Comparison of ENCODE assay signal across 8 cellular contexts in the genomic region with DNA sequence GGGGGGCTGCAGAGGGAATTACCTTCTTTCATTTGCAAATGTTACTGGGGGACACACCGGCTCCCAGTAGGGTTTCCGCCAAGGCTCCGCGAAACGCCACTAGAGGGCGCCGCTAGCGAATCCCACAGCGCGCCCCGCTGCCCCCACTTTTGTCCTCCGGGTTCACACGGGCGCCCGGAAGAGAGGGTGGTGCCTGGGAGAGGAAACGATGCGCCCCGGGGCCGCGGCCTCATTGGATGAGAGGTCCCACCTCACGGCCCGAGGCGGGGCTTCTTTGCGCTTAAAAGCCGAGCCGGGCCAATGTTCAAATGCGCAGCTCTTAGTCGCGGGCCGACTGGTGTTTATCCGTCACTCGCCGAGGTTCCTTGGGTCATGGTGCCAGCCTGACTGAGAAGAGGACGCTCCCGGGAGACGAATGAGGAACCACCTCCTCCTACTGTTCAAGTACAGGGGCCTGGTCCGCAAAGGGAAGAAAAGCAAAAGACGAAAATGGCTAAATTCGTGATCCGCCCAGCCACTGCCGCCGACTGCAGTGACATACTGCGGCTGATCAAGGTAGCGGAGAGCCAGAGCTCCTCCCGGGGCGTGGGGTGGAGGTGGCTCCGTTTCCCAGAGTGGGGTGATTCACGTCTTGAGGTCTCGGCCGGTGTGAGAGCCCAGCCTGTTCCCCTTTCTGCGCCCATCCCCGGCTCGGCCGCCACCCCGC. TPM values are rescaled to one million over a fixed set of nuclear protein-coding genes. Genes with fewer than 3 reads are reported as not detected.
A peak's percentile ranks its signal among the peaks of the same experiment; 100 is the strongest.
DNase-seq lines count a peak whose midpoint lies in the region; ATAC-seq and TF ChIP-seq lines count a peak whose summit lies in the region.

TSS of gene SAT1 (plus strand) at position 311 of the 706 bp plus-strand sequence. CDS start at position 490, 179 bp downstream.

- H2BK120ac ChIP-seq in trophoblast cell (ENCODE audit: insufficient read depth, low read length, poor library complexity), result peak within 1 kb of the TSS; percentile 51

- H2AK5ac ChIP-seq in trophoblast cell (ENCODE audit: low read length), result no peak within 1 kb of the TSS

- peak within 1 kb of the TSS; percentile 48 for H3K9ac ChIP-seq in trophoblast cell (ENCODE audit: low read length)

- H3K4me1 Mint-ChIP-seq in activated naive CD8-positive, alpha-beta T cell treated with anti-CD3 and anti-CD28 coated beads, Interleukin-2, amount 50 U/mL, for 24 hours, result peaks cover 43% of the 10 kb centered on the region

- H3K4me3 ChIP-seq in GM12875 (ENCODE audit: low read depth, low read length) (peak within 1 kb of the TSS; percentile 58), trophoblast cell (ENCODE audit: low read depth, low read length) (peak within 1 kb of the TSS; percentile 71), transverse colon (peak within 1 kb of the TSS; percentile 48 to 81 (median 76))

- peaks cover 24% of the 10 kb centered on the region for H3K36me3 Mint-ChIP-seq in activated naive CD8-positive, alpha-beta T cell treated with anti-CD3 and anti-CD28 coated beads, Interleukin-2, amount 50 U/mL, for 24 hours (ENCODE audit: low read depth)

- H3K9me3 Mint-ChIP-seq in activated naive CD8-positive, alpha-beta T cell treated with anti-CD3 and anti-CD28 coated beads, Interleukin-2, amount 50 U/mL, for 24 hours, result no peaks in the 10 kb centered on the region

- H3K79me1 ChIP-seq in trophoblast cell (ENCODE audit: low read length), result peaks cover 4% of the 10 kb centered on the region

- H2AFZ ChIP-seq in trophoblast cell (ENCODE audit: insufficient read depth, low read length, poor library complexity), result no peak within 1 kb of the TSS

- H3K23ac ChIP-seq in trophoblast cell (ENCODE audit: low read length), result no peak within 1 kb of the TSS

- H2BK5ac ChIP-seq in trophoblast cell (ENCODE audit: low read depth, low read length, poor library complexity), result peak within 1 kb of the TSS; percentile 88

- peak within 1 kb of the TSS; percentile 94 for H3K18ac ChIP-seq in trophoblast cell (ENCODE audit: low read length)

- in situ Hi-C loops in transverse colon (cut with MboI; ENCODE audit: low pct_ligation_motif_present in 1 of 4, low pct_unique_long_range_greater_than_20kb in 1 of 4, low sequenced_read_pairs in 3 of 4), result loop anchor here in 3 of 4 donors (5.0 to 25.0 kb wide), 3 partner anchors 104 to 122 kb away; partner anchors contain the start of genes APOO (in 1 of the 3) and CXorf58 (in 1 of the 3)

- peak within 1 kb of the TSS; percentile 91 for H3K27ac Mint-ChIP-seq in activated naive CD8-positive, alpha-beta T cell treated with anti-CD3 and anti-CD28 coated beads, Interleukin-2, amount 50 U/mL, for 24 hours

- H3K14ac ChIP-seq in trophoblast cell (ENCODE audit: low read length), result peak within 1 kb of the TSS; percentile 87

- peaks cover 0 to 2% of the 10 kb centered on the region in 2 experiments for H3K4me1 ChIP-seq in trophoblast cell (ENCODE audit: control insufficient read depth in 1 of 2, insufficient read depth in 2 of 2, low read length in 2 of 2)
- H3K4me1 ChIP-seq in transverse colon, result peaks cover 0 to 15% (median 0%) of the 10 kb centered on the region in 4 donors

- no peaks in the 10 kb centered on the region for H3K27me3 Mint-ChIP-seq in activated naive CD8-positive, alpha-beta T cell treated with anti-CD3 and anti-CD28 coated beads, Interleukin-2, amount 50 U/mL, for 24 hours

- no peak within 1 kb of the TSS for H3K27ac ChIP-seq in trophoblast cell (ENCODE audit: low read depth, low read length)
- peak within 1 kb of the TSS; percentile 83 to 97 (median 97) for H3K27ac ChIP-seq in transverse colon

- intact Hi-C loops in Right ventricle myocardium superior (cut with DNase I) (loop anchor here (2.0 kb wide), 1 partner anchor 118 kb away; no protein-coding TSS in a partner anchor), transverse colon (cut with DNase I; ENCODE audit: low total_unique reads) (loop anchor here (2.0 kb wide), 1 partner anchor 120 kb away; no protein-coding TSS in a partner anchor)

- peak; percentile 16 for DNase-seq in NCI-H1417 treated with DMSO at 0.1 percent for 48 hours (lab: John Stamatoyannopoulos, UW)
- peak; percentile 95 for DNase-seq in SW480 (ENCODE audit: low spot score)
- peak; percentile 92 for DNase-seq in activated naive CD8-positive, alpha-beta T cell treated with anti-CD3 and anti-CD28 coated beads, Interleukin-2, amount 50 U/mL, for 24 hours
- DNase-seq in Right ventricle myocardium superior, result peak; percentile 97
- DNase-seq in trophoblast cell, result peak; percentile 93 to 95
- peak; percentile 96 for DNase-seq in transverse colon

- H4K12ac ChIP-seq in trophoblast cell (ENCODE audit: low read depth, low read length), result peak within 1 kb of the TSS; percentile 70

- peak within 1 kb of the TSS; percentile 88 for H3K4me3 Mint-ChIP-seq in activated naive CD8-positive, alpha-beta T cell treated with anti-CD3 and anti-CD28 coated beads, Interleukin-2, amount 50 U/mL, for 24 hours

- TF ChIP-seq CTCF in GM12875 (IDR thresholded peaks at IDR 0.05; ENCODE audit: borderline replicate concordance, insufficient read depth, low read depth, low read length) (peak; percentile 70), transverse colon (IDR thresholded peaks at IDR 0.05) (peak; percentile 68 to 89 (median 74))

- H3K36me3 ChIP-seq in trophoblast cell (ENCODE audit: control insufficient read depth in 1 of 2, insufficient read depth in 2 of 2, low read length in 2 of 2), result no peaks in the 10 kb centered on the region
- peaks cover 0 to 5% (median 0%) of the 10 kb centered on the region in 4 donors for H3K36me3 ChIP-seq in transverse colon

- H3K4me2 ChIP-seq in trophoblast cell (ENCODE audit: low read length), result peak within 1 kb of the TSS; percentile 73

- H4K91ac ChIP-seq in trophoblast cell (ENCODE audit: low read depth, low read length), result peak within 1 kb of the TSS; percentile 77

- H3K27me3 ChIP-seq in trophoblast cell (ENCODE audit: insufficient read depth, low read length) (no peaks in the 10 kb centered on the region), transverse colon (no peaks in the 10 kb centered on the region)

- no CpG with 5 or more reads among the region's 55 CpGs for WGBS in trophoblast cell (ENCODE audit: extremely low coverage, insufficient coverage, insufficient read length)
- 0 to 40% methylated on average over 1 to 55 of the region's 55 CpGs for WGBS in transverse colon (ENCODE audit: low coverage in 1 of 2), 2 donors

- peak; percentile 99 for TF ChIP-seq POLR2A in transverse colon (IDR thresholded peaks at IDR 0.05)

- TF ChIP-seq EP300 in transverse colon (IDR thresholded peaks at IDR 0.05; ENCODE audit: low read depth), result no peak

- peak within 1 kb of the TSS; percentile 64 for H2BK12ac ChIP-seq in trophoblast cell (ENCODE audit: low read length)

- H4K8ac ChIP-seq in trophoblast cell (ENCODE audit: low read depth, low read length), result peak within 1 kb of the TSS; percentile 82

- ATAC-seq in HG02798 (IDR thresholded peaks at IDR 0.05; ENCODE audit: poor library complexity, unreplicated experiment), result peak; percentile 88
- peak; percentile 88 for ATAC-seq in activated naive CD8-positive, alpha-beta T cell treated with anti-CD3 and anti-CD28 coated beads, Interleukin-2, amount 50 U/mL, for 24 hours
- ATAC-seq in Right ventricle myocardium superior (ENCODE audit: poor library complexity), result peak; percentile 93

- no peaks in the 10 kb centered on the region for H3K9me3 ChIP-seq in trophoblast cell (ENCODE audit: insufficient read depth, low read depth, low read length)
- no peaks in the 10 kb centered on the region for H3K9me3 ChIP-seq in transverse colon

- H3K4ac ChIP-seq in trophoblast cell (ENCODE audit: low read depth, low read length), result no peak within 1 kb of the TSS

- peaks cover 3% of the 10 kb centered on the region for H3K79me2 ChIP-seq in trophoblast cell (ENCODE audit: control insufficient read depth, insufficient read depth, low read length, poor library complexity)

RNA-seq across cellular contexts. Expression of gene SAT1, which starts in this region (rescaled TPM):
- 111 TPM for total RNA-seq in Right ventricle myocardium superior
- 142 and 148 TPM in 2 replicates for polyA plus RNA-seq in trophoblast cell (2013)
- total RNA-seq in transverse colon, result 1,000 to 10,000 TPM in 1 of 4 donors, 100 to 1,000 TPM in 3; 313 to 1,184 (median 689) TPM

Comparison
In these comparisons a context has a peak if more than half of its experiments do, and no peak if none do; other contexts are left out.
1. DNase-seq: peak in every context shown above with its lines; median percentile 97 in Right ventricle myocardium superior; 96 in transverse colon; 95 in SW480; 94 in trophoblast cell; 92 in activated naive CD8-positive, alpha-beta T cell treated with anti-CD3 and anti-CD28 coated beads, Interleukin-2, amount 50 U/mL, for 24 hours; 16 in NCI-H1417 treated with DMSO at 0.1 percent for 48 hours.